In genomic region chr5:148687427-148687826, GRCh38 we compare ENCODE assay signal across 1 cellular context.
TF ChIP-seq lines count a peak whose summit lies in the region.

No MANE protein-coding gene starts in this region.

TF ChIP-seq in K562, 482 proteins besides CTCF, POLR2A, EP300 and RAD21 (continued from another document):
- TF ChIP-seq, protein P1, sequence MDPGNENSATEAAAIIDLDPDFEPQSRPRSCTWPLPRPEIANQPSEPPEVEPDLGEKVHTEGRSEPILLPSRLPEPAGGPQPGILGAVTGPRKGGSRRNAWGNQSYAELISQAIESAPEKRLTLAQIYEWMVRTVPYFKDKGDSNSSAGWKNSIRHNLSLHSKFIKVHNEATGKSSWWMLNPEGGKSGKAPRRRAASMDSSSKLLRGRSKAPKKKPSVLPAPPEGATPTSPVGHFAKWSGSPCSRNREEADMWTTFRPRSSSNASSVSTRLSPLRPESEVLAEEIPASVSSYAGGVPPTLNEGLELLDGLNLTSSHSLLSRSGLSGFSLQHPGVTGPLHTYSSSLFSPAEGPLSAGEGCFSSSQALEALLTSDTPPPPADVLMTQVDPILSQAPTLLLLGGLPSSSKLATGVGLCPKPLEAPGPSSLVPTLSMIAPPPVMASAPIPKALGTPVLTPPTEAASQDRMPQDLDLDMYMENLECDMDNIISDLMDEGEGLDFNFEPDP (CRISPR knock-in tag; IDR thresholded peaks at IDR 0.05) = no peak
- TF ChIP-seq HNRNPUL1 (IDR thresholded peaks at IDR 0.05; ENCODE audit: low read length) = no peak
- no peak for TF ChIP-seq SAFB (IDR thresholded peaks at IDR 0.05; ENCODE audit: borderline replicate concordance, low read depth, low read length)
- TF ChIP-seq RUNX1 (IDR thresholded peaks at IDR 0.05; ENCODE audit: low read depth) = no peak
- TF ChIP-seq ESRRA (IDR thresholded peaks at IDR 0.05; ENCODE audit: borderline replicate concordance, low read depth) = no peak
- TF ChIP-seq CTBP1 (IDR thresholded peaks at IDR 0.05; ENCODE audit: borderline replicate concordance) = no peak
- peak; percentile 70 for TF ChIP-seq MAFK (IDR thresholded peaks at IDR 0.05; ENCODE audit: low read length)
- peak; percentile 79 for TF ChIP-seq ZNF316 (IDR thresholded peaks at IDR 0.05)
- no peak for TF ChIP-seq POLR3A (IDR thresholded peaks at IDR 0.05; ENCODE audit: borderline replicate concordance, extremely low read depth, insufficient read depth, insufficient read length)
- no peak for TF ChIP-seq RFX1 (IDR thresholded peaks at IDR 0.05)
- 0 out of 2 replicates have a peak, but pooled peaks have one; percentile 27 for TF ChIP-seq JUND (IDR thresholded peaks at IDR 0.05; ENCODE audit: borderline replicate concordance, low read depth, low read length)
- no peak for TF ChIP-seq JUND (tag; IDR thresholded peaks at IDR 0.05; ENCODE audit: borderline replicate concordance, low read depth, low read length)
- TF ChIP-seq ZNF280B (CRISPR knock-in tag; IDR thresholded peaks at IDR 0.05) = no peak
- TF ChIP-seq ZNF23 (CRISPR knock-in tag; IDR thresholded peaks at IDR 0.05) = no peak
- no peak for TF ChIP-seq KLF6 (CRISPR knock-in tag; IDR thresholded peaks at IDR 0.05; ENCODE audit: borderline replicate concordance)
- no peak for TF ChIP-seq SP2 (IDR thresholded peaks at IDR 0.05; ENCODE audit: extremely low read depth, low read depth, low read length, poor library complexity, severe bottlenecking)
- peak in 1 of 2 experiments; percentile 82; a peak in 1 of 3 replicates for TF ChIP-seq CBX3 (IDR thresholded peaks at IDR 0.05; ENCODE audit: borderline replicate concordance in 1 of 2, low read length in 2 of 2)
- no peak for TF ChIP-seq SLC30A9 (CRISPR knock-in tag; IDR thresholded peaks at IDR 0.05)
- TF ChIP-seq KDM1A (IDR thresholded peaks at IDR 0.05) = peak in 1 of 2 experiments; percentile 35; a peak in 2 of 4 replicates
- TF ChIP-seq ZNF785 (CRISPR knock-in tag; IDR thresholded peaks at IDR 0.05) = no peak
- no peak for TF ChIP-seq POLR2H (tag; IDR thresholded peaks at IDR 0.05; ENCODE audit: low read depth)
